ENCODE assay signal across 8 cellular contexts in genomic region chr7:29146082-29146706, GRCh38. TPM values are rescaled to one million over a fixed set of nuclear protein-coding genes. Genes with fewer than 3 reads are reported as not detected.
DNase-seq lines count a peak whose midpoint lies in the region; ATAC-seq and TF ChIP-seq lines count a peak whose summit lies in the region.

CPVL (minus strand) TSS chr7:29146537; CDS start chr7:29121061, 25,476 bp downstream.

- peak within 1 kb of the TSS; percentile 27 to 35 for H3K4me3 ChIP-seq in left lung

- intact Hi-C loops in left lung (cut with DNase I) = no loop called here

- ATAC-seq in left lung (peak; percentile 81), HG03095 (IDR thresholded peaks at IDR 0.05; ENCODE audit: unreplicated experiment) (no peak)
- ATAC-seq in stimulated activated naive CD8-positive, alpha-beta T cell treated with anti-CD3 and anti-CD28 coated beads, Interleukin-15, Interleukin-2, amounts not matched to agents 100 U/mL and 50 U/mL, for 24 hours = no peak

- peaks cover 13 to 40% of the 10 kb centered on the region in 2 donors for H3K27me3 ChIP-seq in left lung

- no peaks in the 10 kb centered on the region for H3K9me3 ChIP-seq in left lung

- peaks cover 0 to 26% of the 10 kb centered on the region in 2 donors for H3K4me1 ChIP-seq in left lung

- no peak for TF ChIP-seq CTCF in left lung (IDR thresholded peaks at IDR 0.05)

- no peaks in the 10 kb centered on the region for H3K36me3 ChIP-seq in left lung

- peak; percentile 39 for DNase-seq in DMS79 treated with DMSO at 0.1 percent for 48 hours (lab: John Stamatoyannopoulos, UW)
- peak; percentile 6 for DNase-seq in NCI-H2227 treated with DMSO at 0.1 percent for 48 hours (lab: John Stamatoyannopoulos, UW)
- peak in 41 of 61 donors; percentile 10 to 74 (median 39) for DNase-seq in caudate nucleus (lab: John Stamatoyannopoulos, UW)
- peak; percentile 85 to 89 for DNase-seq in left lung
- DNase-seq in stimulated activated naive CD8-positive, alpha-beta T cell treated with anti-CD3 and anti-CD28 coated beads, Interleukin-15, Interleukin-2, amounts not matched to agents 100 U/mL and 50 U/mL, for 24 hours = peak; percentile 8
- DNase-seq in KG1 (lab: John Stamatoyannopoulos, UW) = no peak
- no peak for DNase-seq in NCI-H2081 treated with DMSO at 0.1 percent for 48 hours (lab: John Stamatoyannopoulos, UW)

- no peak within 1 kb of the TSS for H3K27ac ChIP-seq in caudate nucleus (ENCODE audit: low read depth, low read length)
- H3K27ac ChIP-seq in left lung = peak within 1 kb of the TSS in 1 of 2 donors; percentile 44

RNA-seq across cellular contexts. Expression of gene CPVL, which starts in this region (rescaled TPM):
- total RNA-seq in left lung = 10 to 100 TPM; 37.8 to 40.8 TPM

Comparison
In these comparisons a context has a peak if more than half of its experiments do, and no peak if none do; other contexts are left out.
1. DNase-seq: peak in DMS79 treated with DMSO at 0.1 percent for 48 hours (single experiment), NCI-H2227 treated with DMSO at 0.1 percent for 48 hours (single experiment), caudate nucleus (41 of 61), left lung (2 of 2) and stimulated activated naive CD8-positive, alpha-beta T cell treated with anti-CD3 and anti-CD28 coated beads, Interleukin-15, Interleukin-2, amounts not matched to agents 100 U/mL and 50 U/mL, for 24 hours (single experiment); none in KG1 (single experiment) and NCI-H2081 treated with DMSO at 0.1 percent for 48 hours (single experiment).